ENCODE assay signal across 20 cellular contexts in genomic region chr21:32381571-32381970, GRCh38. TPM values are rescaled to one million over a fixed set of nuclear protein-coding genes. Genes with fewer than 3 reads are reported as not detected.
DNase-seq lines count a peak whose midpoint lies in the region; ATAC-seq and TF ChIP-seq lines count a peak whose summit lies in the region.
"Had no signal": no experiment of that assay in that cellular context is flagged by ENCODE, and none has a peak within 500 bp of the region (broad histone marks: within the 10 kb centered on the region; RNA-seq: fewer than 3 reads in every experiment).

No MANE protein-coding gene starts in this region.

- no peak for TF ChIP-seq CTCF in RWPE1 (conservative IDR thresholded peaks at IDR 0.05; ENCODE audit: low read depth)
- TF ChIP-seq CTCF in chondrocyte (IDR thresholded peaks at IDR 0.05): no peak
- TF ChIP-seq CTCF in omental fat pad (IDR thresholded peaks at IDR 0.05): no peak
- TF ChIP-seq CTCF in tibial artery (IDR thresholded peaks at IDR 0.05): no peak
- TF ChIP-seq CTCF in smooth muscle cell (IDR thresholded peaks at IDR 0.05; ENCODE audit: borderline replicate concordance, insufficient read depth, poor library complexity, severe bottlenecking): no peak

- H3K4me2 ChIP-seq in smooth muscle cell: no peak overlapping the region
- H3K4me2 ChIP-seq: BLaER1 treated with 17β-estradiol and CSF1 and Interleukin-3, amounts not matched to agents 10 nM and 100 nM; neural progenitor cell had no signal

- no peaks in the 10 kb centered on the region for H3K27me3 Mint-ChIP-seq in chondrocyte (ENCODE audit: low read depth)
- H3K27me3 Mint-ChIP-seq: activated B cell treated with CpG ODN at 0.5 μM for 24 hours, progenitor cell of endocrine pancreas had no signal

- H3K9ac ChIP-seq in smooth muscle cell (ENCODE audit: low read depth): no peak overlapping the region
- H3K9ac ChIP-seq: BLaER1 treated with 17β-estradiol and CSF1 and Interleukin-3, amounts not matched to agents 10 nM and 100 nM; neural progenitor cell had no signal

- H3K27ac ChIP-seq in RWPE1: peak overlapping the region; percentile 77
- peak overlapping the region; percentile 49 to 64 for H3K27ac ChIP-seq in tibial artery
- H3K27ac ChIP-seq in smooth muscle cell (ENCODE audit: low read depth): no peak overlapping the region
- H3K27ac ChIP-seq: BLaER1 treated with 17β-estradiol and CSF1 and Interleukin-3, amounts not matched to agents 10 nM and 100 nM; neural progenitor cell had no signal

- peaks cover 8% of the 10 kb centered on the region for H4K20me1 ChIP-seq in smooth muscle cell (ENCODE audit: low read depth)

- no peak for DNase-seq in RWPE1 (ENCODE audit: low spot score)
- no peak for DNase-seq in chondrocyte (ENCODE audit: low spot score)
- DNase-seq in omental fat pad (ENCODE audit: low spot score): no peak
- DNase-seq in tibial artery: no peak
- DNase-seq in smooth muscle cell (lab: John Stamatoyannopoulos, UW; ENCODE audit: unreplicated experiment): no peak
- DNase-seq: activated B cell treated with CpG ODN at 0.5 μM for 24 hours; activated CD4-positive, alpha-beta T cell treated with anti-CD3 and anti-CD28 coated beads, Interleukin-2, amount 50 U/mL, for 1 hour; activated T-cell treated with anti-CD3 and anti-CD28 coated beads, Interleukin-2, amount 50 U/mL, for 4 hours; left colon; NCI-H446 treated with DMSO at 0.1 percent for 48 hours; NCI-H82; T-helper 1 cell; trophoblast cell had no signal

- H3K4me1 ChIP-seq in tibial artery: peaks cover 0 to 24% (median 1%) of the 10 kb centered on the region in 4 donors
- no peaks in the 10 kb centered on the region for H3K4me1 ChIP-seq in smooth muscle cell (ENCODE audit: low read depth)
- H3K4me1 ChIP-seq: neural progenitor cell had no signal

- H3K4me3 ChIP-seq in tibial artery: no peak overlapping the region
- H3K4me3 ChIP-seq in smooth muscle cell: no peak overlapping the region
- H3K4me3 ChIP-seq: BLaER1 treated with 17β-estradiol and CSF1 and Interleukin-3, amounts not matched to agents 10 nM and 100 nM; GM12878; neural progenitor cell had no signal

- no peaks in the 10 kb centered on the region for H3K27me3 ChIP-seq in tibial artery
- H3K27me3 ChIP-seq in smooth muscle cell (ENCODE audit: low read depth): no peaks in the 10 kb centered on the region
- H3K27me3 ChIP-seq: BLaER1 treated with 17β-estradiol and CSF1 and Interleukin-3, amounts not matched to agents 10 nM and 100 nM; neural progenitor cell had no signal

- H3F3A ChIP-seq in smooth muscle cell (ENCODE audit: low read depth): no peaks in the 10 kb centered on the region

- H3K4me3 Mint-ChIP-seq in chondrocyte (ENCODE audit: unreplicated experiment): peak overlapping the region; percentile 40
- H3K4me3 Mint-ChIP-seq: activated B cell treated with CpG ODN at 0.5 μM for 24 hours; activated T-cell treated with anti-CD3 and anti-CD28 coated beads, Interleukin-2, amount 50 U/mL, for 4 hours; neural progenitor cell; stimulated activated effector memory CD8-positive, alpha-beta T cell treated with anti-CD3 and anti-CD28 coated beads, Interleukin-12 subunit alpha, Interleukin-12 subunit beta, amount 100 ng/mL, for 72 hours had no signal

- CTCF ChIA-PET in RWPE1 (lab: Yijun Ruan, JAX): no interaction called here

- H3K9me3 Mint-ChIP-seq in chondrocyte (ENCODE audit: low read depth): no peaks in the 10 kb centered on the region
- H3K9me3 Mint-ChIP-seq: activated B cell treated with CpG ODN at 0.5 μM for 24 hours; activated T-cell treated with anti-CD3 and anti-CD28 coated beads, Interleukin-2, amount 50 U/mL, for 4 hours; neural progenitor cell; stimulated activated effector memory CD8-positive, alpha-beta T cell treated with anti-CD3 and anti-CD28 coated beads, Interleukin-12 subunit alpha, Interleukin-12 subunit beta, amount 100 ng/mL, for 72 hours had no signal

- WGBS in smooth muscle cell (ENCODE audit: low lambda C conversion rate): 97% methylated on average over 6 of the region's 6 CpGs

- ATAC-seq in omental fat pad (ENCODE audit: low FRiP score): peak; percentile 21
- no peak for ATAC-seq in GM19463 (IDR thresholded peaks at IDR 0.05; ENCODE audit: unreplicated experiment)
- no peak for ATAC-seq in GM18520 (IDR thresholded peaks at IDR 0.05; ENCODE audit: unreplicated experiment)
- ATAC-seq: activated T-cell treated with anti-CD3 and anti-CD28 coated beads, Interleukin-2, amount 50 U/mL, for 4 hours; GM12878; left colon; stimulated activated effector memory CD8-positive, alpha-beta T cell treated with anti-CD3 and anti-CD28 coated beads, Interleukin-12 subunit alpha, Interleukin-12 subunit beta, amount 100 ng/mL, for 72 hours had no signal

- H3K36me3 Mint-ChIP-seq in chondrocyte (ENCODE audit: low read depth): peaks cover 23% of the 10 kb centered on the region

- peak overlapping the region; percentile 95 for H3K27ac Mint-ChIP-seq in chondrocyte (ENCODE audit: unreplicated experiment)
- H3K27ac Mint-ChIP-seq: activated B cell treated with CpG ODN at 0.5 μM for 24 hours; neural progenitor cell; progenitor cell of endocrine pancreas; stimulated activated effector memory CD8-positive, alpha-beta T cell treated with anti-CD3 and anti-CD28 coated beads, Interleukin-12 subunit alpha, Interleukin-12 subunit beta, amount 100 ng/mL, for 72 hours had no signal

- H3K36me3 ChIP-seq in tibial artery (peaks cover 25 to 76% (median 48%) of the 10 kb centered on the region in 3 donors), smooth muscle cell (ENCODE audit: low read depth) (peaks cover 4% of the 10 kb centered on the region)
- H3K36me3 ChIP-seq: neural progenitor cell had no signal

- no peak overlapping the region for H2AFZ ChIP-seq in smooth muscle cell (ENCODE audit: low read depth)
- H2AFZ ChIP-seq: neural progenitor cell had no signal

- no peaks in the 10 kb centered on the region for H3K79me2 ChIP-seq in smooth muscle cell (ENCODE audit: low read depth)

- intact Hi-C loops in tibial artery (cut with DNase I; ENCODE audit: low total_unique reads): no loop called here

- POLR2A ChIA-PET in RWPE1 (lab: Yijun Ruan, JAX; ENCODE audit: low non-redundant PET): no interaction called here

- peaks cover 62% of the 10 kb centered on the region for H3K4me1 Mint-ChIP-seq in chondrocyte (ENCODE audit: low read depth)
- H3K4me1 Mint-ChIP-seq: activated B cell treated with CpG ODN at 0.5 μM for 24 hours, neural progenitor cell had no signal

- H3K9me3 ChIP-seq in tibial artery: no peaks in the 10 kb centered on the region
- H3K9me3 ChIP-seq in smooth muscle cell (replicated peaks; ENCODE audit: low read depth): no peaks in the 10 kb centered on the region
- H3K9me3 ChIP-seq: BLaER1 treated with 17β-estradiol and CSF1 and Interleukin-3, amounts not matched to agents 10 nM and 100 nM had no signal

RNA-seq across cellular contexts. Expression of gene URB1, which starts 11.2 kb away (rescaled TPM):
- total RNA-seq in chondrocyte: 13.5 to 22.1 TPM (median 15.1 TPM) in 3 replicates
- 10 to 100 TPM; 17.3 to 48.5 (median 17.4) TPM for total RNA-seq in omental fat pad
- total RNA-seq in smooth muscle cell: 5.8 and 6.2 TPM in 2 replicates
- 2.8 and 3.0 TPM in 2 replicates for polyA plus RNA-seq in smooth muscle cell

RNA-seq across cellular contexts. Expression of gene EVA1C, which starts 30.9 kb away (rescaled TPM):
- 1.5 to 2.0 TPM (median 1.6 TPM) in 3 replicates for total RNA-seq in chondrocyte
- 100 to 1,000 TPM in 1 of 4 donors, 10 to 100 TPM in 3; 41.1 to 108 (median 75.9) TPM for total RNA-seq in omental fat pad
- 3.7 and 4.1 TPM in 2 replicates for total RNA-seq in smooth muscle cell
- polyA plus RNA-seq in smooth muscle cell: 1.7 and 1.9 TPM in 2 replicates
- total RNA-seq: GM12878, progenitor cell of endocrine pancreas had no signal
